Comparison of ENCODE assay signal across 21 cellular contexts in the genomic region with DNA sequence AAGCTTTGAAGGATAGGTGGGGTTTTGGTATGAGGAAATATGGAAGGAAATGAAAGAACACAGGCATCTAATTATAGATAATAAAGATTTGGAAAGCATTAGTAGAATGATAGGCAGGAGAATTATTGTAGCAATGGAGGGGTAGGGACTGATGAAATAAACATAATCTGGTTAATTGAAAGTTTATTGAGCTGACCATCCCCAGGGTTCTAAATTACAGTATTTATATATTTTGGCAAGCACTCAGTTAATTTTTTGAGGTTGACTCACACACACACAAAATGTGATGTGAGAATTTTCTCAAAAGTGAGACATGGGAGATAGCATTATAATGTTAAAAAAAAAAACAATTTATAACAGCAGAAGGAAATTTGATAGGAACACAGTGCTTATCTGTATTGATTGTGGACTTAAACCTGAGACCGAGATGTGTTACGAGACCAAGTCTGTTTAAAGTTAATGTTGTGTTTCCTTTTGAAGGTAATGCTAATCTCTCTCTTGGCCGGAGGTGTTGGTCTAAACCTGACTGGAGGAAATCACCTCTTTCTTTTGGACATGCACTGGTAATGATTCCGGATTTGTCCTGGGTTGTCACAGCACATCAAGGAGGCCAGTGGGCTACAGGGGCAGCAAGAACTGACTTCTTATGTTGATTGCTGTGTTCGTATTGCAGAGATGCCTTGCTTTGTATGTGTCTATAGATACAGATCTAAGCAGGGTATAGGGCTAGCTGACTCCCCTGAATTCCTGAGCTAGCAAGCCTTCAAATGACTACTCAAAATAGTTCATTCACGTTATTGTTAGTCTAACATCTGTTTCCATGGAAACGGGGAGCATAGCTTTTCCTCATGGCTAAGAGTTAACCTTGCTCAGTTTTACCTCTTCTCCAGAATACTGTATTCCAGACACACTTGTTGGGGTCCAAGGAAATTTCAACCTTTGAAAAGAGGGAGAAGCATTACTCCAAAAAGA. TPM values are rescaled to one million over a fixed set of nuclear protein-coding genes. Genes with fewer than 3 reads are reported as not detected.
A peak's percentile ranks its signal among the peaks of the same experiment; 100 is the strongest.
DNase-seq lines count a peak whose midpoint lies in the region; ATAC-seq and TF ChIP-seq lines count a peak whose summit lies in the region.
"Had no signal": no experiment of that assay in that cellular context is flagged by ENCODE, and none has a peak within 500 bp of the region (broad histone marks: within the 10 kb centered on the region; RNA-seq: fewer than 3 reads in every experiment).

No MANE protein-coding gene starts in this region.

- no peak overlapping the region for H4K8ac ChIP-seq in trophoblast cell (ENCODE audit: low read depth, low read length)

- H3K4me1 ChIP-seq in fibroblast of lung (ENCODE audit: control insufficient read depth, extremely low read depth, insufficient read depth, low read length) (peaks cover 31% of the 10 kb centered on the region), trophoblast cell (ENCODE audit: control insufficient read depth in 1 of 2, insufficient read depth in 2 of 2, low read length in 2 of 2) (peaks cover 17 to 28% of the 10 kb centered on the region in 2 experiments), neural progenitor cell (no peaks in the 10 kb centered on the region)
- H3K4me1 ChIP-seq: vagina had no signal

- H3K14ac ChIP-seq in trophoblast cell (ENCODE audit: low read length): no peak overlapping the region

- DNase-seq in EH (ENCODE audit: low read depth): peak; percentile 79
- DNase-seq in T-helper 17 cell: no peak
- peak; percentile 31 to 69 for DNase-seq in fibroblast of lung (ENCODE audit: low read depth in 2 of 2)
- DNase-seq in trophoblast cell: peak; percentile 65 to 97
- no peak for DNase-seq in NCI-H226
- DNase-seq in COLO668 (lab: John Stamatoyannopoulos, UW; ENCODE audit: unreplicated experiment): no peak
- no peak for DNase-seq in neural progenitor cell (ENCODE audit: low spot score)
- DNase-seq in naive thymus-derived CD8-positive, alpha-beta T cell: no peak
- DNase-seq: activated CD4-positive, CD25-positive, alpha-beta regulatory T cell treated with anti-CD3 and anti-CD28 coated beads, Interleukin-2, amount 50 U/mL, for 72 hours; activated naive CD8-positive, alpha-beta T cell treated with anti-CD3 and anti-CD28 coated beads for 36 hours; Calu3; hippocampal formation; left ventricle myocardium superior; NCI-H187; NCI-H748 treated with DMSO at 0.1 percent for 48 hours; Peyer's patch; stimulated activated naive CD4-positive, alpha-beta T cell treated with Interleukin-2 at 50 U/mL for 16 hours; T-cell had no signal

- H3K79me1 ChIP-seq in trophoblast cell (ENCODE audit: low read length): peaks cover 28% of the 10 kb centered on the region

- no peak overlapping the region for H3K4me2 ChIP-seq in fibroblast of lung (ENCODE audit: extremely low read depth, insufficient read depth, low read length)
- peak overlapping the region; percentile 13 for H3K4me2 ChIP-seq in trophoblast cell (ENCODE audit: low read length)
- no peak overlapping the region for H3K4me2 ChIP-seq in neural progenitor cell

- H3K4me3 ChIP-seq in fibroblast of lung (replicated peaks in 1 of 4; ENCODE audit: control extremely low read depth in 1 of 4, insufficient read depth in 1 of 4, low read depth in 3 of 4, low read length in 4 of 4) (no peak overlapping the region), trophoblast cell (ENCODE audit: low read depth, low read length) (no peak overlapping the region), neural progenitor cell (no peak overlapping the region)
- H3K4me3 ChIP-seq: Peyer's patch, vagina had no signal

- no peak overlapping the region for H4K91ac ChIP-seq in trophoblast cell (ENCODE audit: low read depth, low read length)

- H2BK5ac ChIP-seq in trophoblast cell (ENCODE audit: low read depth, low read length, poor library complexity): peak overlapping the region; percentile 69

- H3K4me3 Mint-ChIP-seq in T-helper 17 cell: no peak overlapping the region
- H3K4me3 Mint-ChIP-seq in neural progenitor cell: no peak overlapping the region
- H3K4me3 Mint-ChIP-seq in naive thymus-derived CD8-positive, alpha-beta T cell: no peak overlapping the region
- H3K4me3 Mint-ChIP-seq: activated naive CD8-positive, alpha-beta T cell treated with anti-CD3 and anti-CD28 coated beads for 36 hours; neural crest cell; T-cell had no signal

- H3K18ac ChIP-seq in trophoblast cell (ENCODE audit: low read length): no peak overlapping the region

- H4K12ac ChIP-seq in trophoblast cell (ENCODE audit: low read depth, low read length): no peak overlapping the region

- H2AFZ ChIP-seq in fibroblast of lung (ENCODE audit: low read length) (no peak overlapping the region), trophoblast cell (ENCODE audit: insufficient read depth, low read length, poor library complexity) (no peak overlapping the region), neural progenitor cell (replicated peaks) (no peak overlapping the region)

- H3K9me3 Mint-ChIP-seq in neural progenitor cell: no peaks in the 10 kb centered on the region
- H3K9me3 Mint-ChIP-seq in naive thymus-derived CD8-positive, alpha-beta T cell: no peaks in the 10 kb centered on the region
- H3K9me3 Mint-ChIP-seq: activated naive CD8-positive, alpha-beta T cell treated with anti-CD3 and anti-CD28 coated beads for 36 hours; neural crest cell; T-cell had no signal

- H3K79me2 ChIP-seq in fibroblast of lung (ENCODE audit: control insufficient read depth, insufficient read depth, low read length): no peaks in the 10 kb centered on the region
- peaks cover 3% of the 10 kb centered on the region for H3K79me2 ChIP-seq in trophoblast cell (ENCODE audit: control insufficient read depth, insufficient read depth, low read length, poor library complexity)
- no peaks in the 10 kb centered on the region for H3K79me2 ChIP-seq in neural progenitor cell (ENCODE audit: low read depth)

- TF ChIP-seq CTCF in fibroblast of lung (conservative IDR thresholded peaks at IDR 0.05 in 1 of 2, IDR thresholded peaks at IDR 0.05 in 1 of 2; ENCODE audit: low read depth in 1 of 2, low read length in 2 of 2) (no peak), neural progenitor cell (IDR thresholded peaks at IDR 0.05) (no peak)

- no peak overlapping the region for H2BK120ac ChIP-seq in trophoblast cell (ENCODE audit: insufficient read depth, low read length, poor library complexity)

- peak overlapping the region; percentile 46 for H3K27ac ChIP-seq in fibroblast of lung (ENCODE audit: insufficient read depth, low read length)
- H3K27ac ChIP-seq in trophoblast cell (ENCODE audit: low read depth, low read length): peak overlapping the region; percentile 89
- no peak overlapping the region for H3K27ac ChIP-seq in neural progenitor cell
- H3K27ac ChIP-seq: epithelial cell of prostate, Peyer's patch, vagina had no signal

- no peaks in the 10 kb centered on the region for H4K20me1 ChIP-seq in fibroblast of lung (ENCODE audit: control insufficient read depth, extremely low read depth, insufficient read depth, low read length)
- no peaks in the 10 kb centered on the region for H4K20me1 ChIP-seq in neural progenitor cell (ENCODE audit: low read depth)

- H2BK12ac ChIP-seq in trophoblast cell (ENCODE audit: low read length): peak overlapping the region; percentile 86

- H3K4me1 Mint-ChIP-seq in T-helper 17 cell (peaks cover 9% of the 10 kb centered on the region), neural progenitor cell (peaks cover 22% of the 10 kb centered on the region)
- H3K4me1 Mint-ChIP-seq in naive thymus-derived CD8-positive, alpha-beta T cell: peaks cover 0 to 7% (median under 1%) of the 10 kb centered on the region in 4 donors

- H3K36me3 ChIP-seq in fibroblast of lung (ENCODE audit: control insufficient read depth, insufficient read depth, low read length) (peaks cover 3% of the 10 kb centered on the region), trophoblast cell (ENCODE audit: control insufficient read depth in 1 of 2, insufficient read depth in 2 of 2, low read length in 2 of 2) (peaks cover 5% of the 10 kb centered on the region in 2 experiments), neural progenitor cell (no peaks in the 10 kb centered on the region)

- H3K27ac Mint-ChIP-seq in T-helper 17 cell: peak overlapping the region; percentile 32
- no peak overlapping the region for H3K27ac Mint-ChIP-seq in neural progenitor cell
- H3K27ac Mint-ChIP-seq in naive thymus-derived CD8-positive, alpha-beta T cell: peak overlapping the region in 2 of 10 donors; percentile 3 to 28
- H3K27ac Mint-ChIP-seq: activated naive CD8-positive, alpha-beta T cell treated with anti-CD3 and anti-CD28 coated beads for 36 hours; T-cell had no signal

- no peak overlapping the region for H3K9ac ChIP-seq in fibroblast of lung (ENCODE audit: insufficient read depth, low read length)
- H3K9ac ChIP-seq in trophoblast cell (ENCODE audit: low read length): no peak overlapping the region
- no peak overlapping the region for H3K9ac ChIP-seq in neural progenitor cell

- no peak for ATAC-seq in T-helper 17 cell
- no peak for ATAC-seq in naive thymus-derived CD8-positive, alpha-beta T cell
- ATAC-seq: T-cell had no signal

- H3K23ac ChIP-seq in trophoblast cell (ENCODE audit: low read length): no peak overlapping the region

- H3K27me3 ChIP-seq in fibroblast of lung (ENCODE audit: control insufficient read depth, insufficient read depth, low read length) (no peaks in the 10 kb centered on the region), trophoblast cell (ENCODE audit: insufficient read depth, low read length) (no peaks in the 10 kb centered on the region), neural progenitor cell (no peaks in the 10 kb centered on the region)
- H3K27me3 ChIP-seq: Peyer's patch, vagina had no signal

- H3K9me3 ChIP-seq in T-helper 17 cell (ENCODE audit: control insufficient read depth, low read length, poor library complexity, severe bottlenecking) (no peaks in the 10 kb centered on the region), fibroblast of lung (ENCODE audit: control insufficient read depth, insufficient read depth, low read depth, low read length) (no peaks in the 10 kb centered on the region), trophoblast cell (ENCODE audit: insufficient read depth, low read depth, low read length) (no peaks in the 10 kb centered on the region), neural progenitor cell (ENCODE audit: low read depth) (no peaks in the 10 kb centered on the region)
- H3K9me3 ChIP-seq: Peyer's patch, vagina had no signal

- POLR2A ChIA-PET in naive thymus-derived CD8-positive, alpha-beta T cell (lab: Charles Lee): no interaction called here

- H3F3A ChIP-seq in neural progenitor cell (ENCODE audit: low read depth): no peaks in the 10 kb centered on the region

- no peak overlapping the region for H3K4ac ChIP-seq in trophoblast cell (ENCODE audit: low read depth, low read length)

- H2AK5ac ChIP-seq in trophoblast cell (ENCODE audit: low read length): no peak overlapping the region

- WGBS in trophoblast cell (ENCODE audit: extremely low coverage, insufficient coverage, insufficient read length): no CpG with 5 or more reads among the region's 7 CpGs

- H3K36me3 Mint-ChIP-seq in T-helper 17 cell (ENCODE audit: low read depth) (peaks cover 26% of the 10 kb centered on the region), neural progenitor cell (peaks cover 27% of the 10 kb centered on the region)
- peaks cover 14 to 87% (median 57%) of the 10 kb centered on the region in 3 donors for H3K36me3 Mint-ChIP-seq in naive thymus-derived CD8-positive, alpha-beta T cell

- H3K27me3 Mint-ChIP-seq in T-helper 17 cell (no peaks in the 10 kb centered on the region), neural progenitor cell (ENCODE audit: insufficient read depth, low read depth) (peaks cover 3% of the 10 kb centered on the region)
- H3K27me3 Mint-ChIP-seq in naive thymus-derived CD8-positive, alpha-beta T cell: no peaks in the 10 kb centered on the region
- H3K27me3 Mint-ChIP-seq: activated naive CD8-positive, alpha-beta T cell treated with anti-CD3 and anti-CD28 coated beads for 36 hours; T-cell had no signal

RNA-seq across cellular contexts. Expression of gene TRIM45, which starts 24.4 kb away (rescaled TPM):
- total RNA-seq in T-helper 17 cell: 1 to 10 TPM; 1.0 to 1.4 TPM
- total RNA-seq in fibroblast of lung: 4.6 and 8.4 TPM in 2 replicates
- 2.9 and 4.0 TPM in 2 replicates for polyA plus RNA-seq in fibroblast of lung
- polyA plus RNA-seq in fibroblast of lung (2012): 2.2 and 2.7 TPM in 2 replicates
- polyA minus RNA-seq in fibroblast of lung (ENCODE audit: low replicate concordance): 0.93 and 1.9 TPM in 2 replicates
- polyA plus RNA-seq in trophoblast cell (2013): 8.1 and 9.8 TPM in 2 replicates
- 15.7 and 19.0 TPM in 2 replicates for total RNA-seq in neural progenitor cell (ENCODE audit: low replicate concordance)
- total RNA-seq in naive thymus-derived CD8-positive, alpha-beta T cell: under 1 TPM in 1 of 2 experiments, not detected in 1; 0.14 TPM
- polyA plus RNA-seq in naive thymus-derived CD8-positive, alpha-beta T cell: under 1 TPM in 1 of 3 donors, not detected in 2; 0.19 TPM

RNA-seq across cellular contexts. Expression of gene TTF2, which starts 37.0 kb away (rescaled TPM):
- total RNA-seq in T-helper 17 cell (10 to 100 TPM; 49.2 to 50.9 TPM), fibroblast of lung (7.7 and 13.2 TPM in 2 replicates), neural progenitor cell (ENCODE audit: low replicate concordance) (36.1 and 38.2 TPM in 2 replicates)
- polyA plus RNA-seq in fibroblast of lung: 10.0 and 14.9 TPM in 2 replicates
- 7.6 and 12.7 TPM in 2 replicates for polyA plus RNA-seq in fibroblast of lung (2012)
- 3.5 and 22.7 TPM in 2 replicates for polyA minus RNA-seq in fibroblast of lung (ENCODE audit: low replicate concordance)
- 15.3 and 16.6 TPM in 2 replicates for polyA plus RNA-seq in trophoblast cell (2013)
- total RNA-seq in naive thymus-derived CD8-positive, alpha-beta T cell: 10 to 100 TPM; 29.5 to 31.0 TPM
- 10 to 100 TPM; 10.8 to 13.4 (median 11.7) TPM for polyA plus RNA-seq in naive thymus-derived CD8-positive, alpha-beta T cell

Comparison
In these comparisons a context has a peak if more than half of its experiments do, and no peak if none do; other contexts are left out.
1. DNase-seq: peak in EH (single experiment), fibroblast of lung (2 of 2) and trophoblast cell (2 of 2); none in T-helper 17 cell (0 of 3), NCI-H226 (single experiment), COLO668 (single experiment), neural progenitor cell (single experiment) and naive thymus-derived CD8-positive, alpha-beta T cell (0 of 10).